ENCODE assay signal across 11 cellular contexts in the genomic region with DNA sequence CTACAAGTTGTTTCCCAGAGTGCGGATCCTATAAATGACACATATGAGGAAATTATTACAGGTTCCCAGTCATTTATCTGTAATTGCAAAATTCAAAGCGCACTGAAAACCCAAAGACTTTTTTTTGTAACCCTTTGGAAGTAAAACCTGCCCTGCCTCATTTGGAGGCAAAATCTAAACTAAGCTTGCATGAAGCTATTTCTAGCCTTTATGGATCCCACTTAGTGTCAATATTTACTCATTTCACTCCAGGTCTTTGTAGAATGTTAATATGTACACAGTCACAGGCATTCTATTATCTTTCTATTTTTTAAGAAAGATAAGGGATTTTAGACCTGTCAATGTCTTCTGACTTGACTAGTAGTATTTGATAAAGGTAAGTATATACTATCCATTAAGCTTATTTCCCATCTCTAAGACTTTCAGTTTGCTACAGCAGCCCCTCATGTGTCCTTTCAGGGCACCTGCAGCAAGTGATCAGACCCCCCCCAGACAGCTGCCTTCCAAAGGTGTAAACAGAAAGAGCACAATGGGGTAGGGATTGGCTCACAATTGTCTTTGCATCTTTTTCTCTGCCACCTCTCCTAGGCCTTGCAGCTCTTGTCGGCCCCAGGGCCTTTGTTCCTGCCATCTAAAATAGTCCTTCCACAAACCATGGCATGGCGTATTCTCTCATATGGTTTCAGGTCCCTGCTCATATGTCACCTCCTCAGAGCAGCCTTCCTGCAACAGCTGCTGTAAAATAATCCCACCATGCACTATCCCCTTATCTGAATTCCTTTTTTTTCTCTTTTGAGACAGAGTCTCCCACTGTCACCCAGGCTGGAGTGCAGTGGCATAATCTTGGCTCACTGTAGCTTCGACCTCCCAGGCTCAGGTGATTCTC. TPM values are rescaled to one million over a fixed set of nuclear protein-coding genes. Genes with fewer than 3 reads are reported as not detected.
DNase-seq lines count a peak whose midpoint lies in the region; ATAC-seq, FAIRE-seq and TF ChIP-seq lines count a peak whose summit lies in the region.
"Had no signal": no experiment of that assay in that cellular context is flagged by ENCODE, and none has a peak within 500 bp of the region (broad histone marks: within the 10 kb centered on the region; RNA-seq: fewer than 3 reads in every experiment).

No MANE protein-coding gene starts in this region.

- FAIRE-seq in kidney (lab: Jason Lieb, UNC): no peak

- H3K27me3 Mint-ChIP-seq in activated CD4-positive, alpha-beta T cell treated with anti-CD3 and anti-CD28 coated beads, Interleukin-2, amount 10 ng/mL, durations not matched to agents 7 days and 5 days: no peaks in the 10 kb centered on the region
- no peaks in the 10 kb centered on the region for H3K27me3 Mint-ChIP-seq in activated CD4-positive, alpha-beta T cell treated with anti-CD3 and anti-CD28 coated beads for 36 hours
- peaks cover 3% of the 10 kb centered on the region for H3K27me3 Mint-ChIP-seq in brain
- H3K27me3 Mint-ChIP-seq in progenitor cell of endocrine pancreas: peaks cover 25% of the 10 kb centered on the region

- H3K9me3 ChIP-seq in kidney (ENCODE audit: control insufficient read depth in 1 of 2, low read length in 2 of 2): no peaks in the 10 kb centered on the region
- H3K9me3 ChIP-seq: adrenal gland had no signal

- POLR2A ChIA-PET in activated CD4-positive, alpha-beta T cell treated with anti-CD3 and anti-CD28 coated beads, Interleukin-2, amount 10 ng/mL, durations not matched to agents 7 days and 5 days (lab: Charles Lee): no interaction called here
- POLR2A ChIA-PET in activated CD4-positive, alpha-beta T cell treated with anti-CD3 and anti-CD28 coated beads for 36 hours (lab: Charles Lee): interaction anchor here (0.5 to 0.8 kb wide), 2 partner anchors 38 to 381 kb away, joined by 3 to 6 read pairs; no protein-coding TSS in a partner anchor

- H3K27ac ChIP-seq in kidney (ENCODE audit: low read depth in 2 of 2, low read length in 2 of 2): no peak overlapping the region

- no peaks in the 10 kb centered on the region for H3K36me3 ChIP-seq in kidney (ENCODE audit: control insufficient read depth in 1 of 2, insufficient read depth in 2 of 2, low read length in 2 of 2)
- H3K36me3 ChIP-seq: adrenal gland had no signal

- no peak overlapping the region for H3K9ac ChIP-seq in kidney (ENCODE audit: low read length in 2 of 2)

- TF ChIP-seq CTCF in brain (conservative IDR thresholded peaks at IDR 0.05) (no peak), progenitor cell of endocrine pancreas (IDR thresholded peaks at IDR 0.05; ENCODE audit: unreplicated experiment) (no peak), kidney (IDR thresholded peaks at IDR 0.05; ENCODE audit: borderline replicate concordance, extremely low read depth, insufficient read depth) (no peak)

- no peak for DNase-seq in activated CD4-positive, alpha-beta T cell treated with anti-CD3 and anti-CD28 coated beads, Interleukin-2, amount 10 ng/mL, durations not matched to agents 7 days and 5 days
- DNase-seq in activated CD4-positive, alpha-beta T cell treated with anti-CD3 and anti-CD28 coated beads for 36 hours: no peak
- DNase-seq in NCI-H345 (lab: John Stamatoyannopoulos, UW) (peak; percentile 51), progenitor cell of endocrine pancreas (ENCODE audit: low spot score, unreplicated experiment) (no peak), SKM-1 (lab: John Stamatoyannopoulos, UW; ENCODE audit: unreplicated experiment) (no peak), kidney (no peak), NCI-H2227 treated with DMSO at 0.1 percent for 48 hours (lab: John Stamatoyannopoulos, UW) (no peak)
- DNase-seq: activated CD8-positive, alpha-beta memory T cell treated with anti-CD3 and anti-CD28 coated beads for 24 hours; dermis blood vessel endothelial cell had no signal

- no peaks in the 10 kb centered on the region for H3K9me3 Mint-ChIP-seq in activated CD4-positive, alpha-beta T cell treated with anti-CD3 and anti-CD28 coated beads, Interleukin-2, amount 10 ng/mL, durations not matched to agents 7 days and 5 days
- no peaks in the 10 kb centered on the region for H3K9me3 Mint-ChIP-seq in activated CD4-positive, alpha-beta T cell treated with anti-CD3 and anti-CD28 coated beads for 36 hours (ENCODE audit: low read depth)
- H3K9me3 Mint-ChIP-seq in brain (no peaks in the 10 kb centered on the region), progenitor cell of endocrine pancreas (ENCODE audit: low read depth) (no peaks in the 10 kb centered on the region)

- peak overlapping the region; percentile 85 for H3K4me3 Mint-ChIP-seq in activated CD4-positive, alpha-beta T cell treated with anti-CD3 and anti-CD28 coated beads, Interleukin-2, amount 10 ng/mL, durations not matched to agents 7 days and 5 days
- no peak overlapping the region for H3K4me3 Mint-ChIP-seq in activated CD4-positive, alpha-beta T cell treated with anti-CD3 and anti-CD28 coated beads for 36 hours
- H3K4me3 Mint-ChIP-seq in brain (peak overlapping the region; percentile 87 to 91 (median 90)), progenitor cell of endocrine pancreas (ENCODE audit: low read depth) (peak overlapping the region; percentile 87)

- CTCF ChIA-PET in activated CD4-positive, alpha-beta T cell treated with anti-CD3 and anti-CD28 coated beads, Interleukin-2, amount 10 ng/mL, durations not matched to agents 7 days and 5 days (lab: Charles Lee): interaction anchor here (1.0 to 2.9 kb wide), 4 partner anchors 14 to 174 kb away, joined by 3 to 9 read pairs (median 5); no protein-coding TSS in a partner anchor
- CTCF ChIA-PET in activated CD4-positive, alpha-beta T cell treated with anti-CD3 and anti-CD28 coated beads for 36 hours (lab: Charles Lee): interaction anchor here (0.6 to 3.2 kb wide), 31 partner anchors 10 to 1091 kb away, joined by 3 to 11 read pairs (median 3); no protein-coding TSS in a partner anchor

- H3K4me3 ChIP-seq in kidney (ENCODE audit: low read length in 2 of 2): no peak overlapping the region

- peaks cover 3 to 5% of the 10 kb centered on the region in 2 donors for H3K4me1 ChIP-seq in kidney (ENCODE audit: control insufficient read depth in 1 of 2, insufficient read depth in 1 of 2, low read depth in 1 of 2, low read length in 2 of 2)

- intact Hi-C loops in activated CD4-positive, alpha-beta T cell treated with anti-CD3 and anti-CD28 coated beads for 36 hours (cut with DNase I, micrococcal nuclease): loop anchor here (2.0 to 10.0 kb wide), 6 partner anchors 111 to 585 kb away; partner anchors contain the start of genes CITED2 (in 1 of the 2), HEBP2 (in 1 of the 2) and HECA (in 1 of the 2)
- intact Hi-C loops in kidney (cut with DNase I): no loop called here

- no peaks in the 10 kb centered on the region for H3K36me3 Mint-ChIP-seq in activated CD4-positive, alpha-beta T cell treated with anti-CD3 and anti-CD28 coated beads, Interleukin-2, amount 10 ng/mL, durations not matched to agents 7 days and 5 days (ENCODE audit: low read depth)
- H3K36me3 Mint-ChIP-seq in activated CD4-positive, alpha-beta T cell treated with anti-CD3 and anti-CD28 coated beads for 36 hours (ENCODE audit: low read depth): peaks cover 2% of the 10 kb centered on the region
- H3K36me3 Mint-ChIP-seq in brain: no peaks in the 10 kb centered on the region
- no peaks in the 10 kb centered on the region for H3K36me3 Mint-ChIP-seq in progenitor cell of endocrine pancreas (ENCODE audit: insufficient read depth)

- H3K27ac Mint-ChIP-seq in activated CD4-positive, alpha-beta T cell treated with anti-CD3 and anti-CD28 coated beads, Interleukin-2, amount 10 ng/mL, durations not matched to agents 7 days and 5 days: no peak overlapping the region
- H3K27ac Mint-ChIP-seq in activated CD4-positive, alpha-beta T cell treated with anti-CD3 and anti-CD28 coated beads for 36 hours: no peak overlapping the region
- peak overlapping the region; percentile 54 to 97 (median 89) for H3K27ac Mint-ChIP-seq in brain
- H3K27ac Mint-ChIP-seq in progenitor cell of endocrine pancreas: peak overlapping the region; percentile 94

- no peak for ATAC-seq in activated CD4-positive, alpha-beta T cell treated with anti-CD3 and anti-CD28 coated beads for 36 hours

- H3K4me1 Mint-ChIP-seq in activated CD4-positive, alpha-beta T cell treated with anti-CD3 and anti-CD28 coated beads, Interleukin-2, amount 10 ng/mL, durations not matched to agents 7 days and 5 days: peaks cover 6% of the 10 kb centered on the region
- H3K4me1 Mint-ChIP-seq in activated CD4-positive, alpha-beta T cell treated with anti-CD3 and anti-CD28 coated beads for 36 hours: peaks cover 6% of the 10 kb centered on the region
- H3K4me1 Mint-ChIP-seq in brain (peaks cover 17% of the 10 kb centered on the region), progenitor cell of endocrine pancreas (ENCODE audit: low read depth) (peaks cover 33% of the 10 kb centered on the region)

RNA-seq across cellular contexts. Expression of gene REPS1, which starts 1.3 kb away (rescaled TPM):
- 10 to 100 TPM; 44.5 to 58.1 TPM for total RNA-seq in activated CD4-positive, alpha-beta T cell treated with anti-CD3 and anti-CD28 coated beads, Interleukin-2, amount 10 ng/mL, durations not matched to agents 7 days and 5 days
- total RNA-seq in activated CD4-positive, alpha-beta T cell treated with anti-CD3 and anti-CD28 coated beads for 36 hours: 10 to 100 TPM; 60.3 to 90.9 TPM
- polyA plus RNA-seq in brain (ENCODE audit: insufficient read depth, low read depth, low replicate concordance) (60.7 TPM), kidney (ENCODE audit: insufficient read depth, low read depth, low replicate concordance) (33.4 TPM)
- total RNA-seq in progenitor cell of endocrine pancreas (60.3 and 64.3 TPM in 2 replicates), kidney (37.0 TPM)

RNA-seq across cellular contexts. Expression of gene ABRACL, which starts 39.2 kb away (rescaled TPM):
- 100 to 1,000 TPM; 132 to 174 TPM for total RNA-seq in activated CD4-positive, alpha-beta T cell treated with anti-CD3 and anti-CD28 coated beads, Interleukin-2, amount 10 ng/mL, durations not matched to agents 7 days and 5 days
- 100 to 1,000 TPM in 1 of 2 experiments, 10 to 100 TPM in 1; 92.5 to 180 TPM for total RNA-seq in activated CD4-positive, alpha-beta T cell treated with anti-CD3 and anti-CD28 coated beads for 36 hours
- 59.3 TPM for polyA plus RNA-seq in brain (ENCODE audit: insufficient read depth, low read depth, low replicate concordance)
- total RNA-seq in progenitor cell of endocrine pancreas: 71.6 and 80.1 TPM in 2 replicates
- total RNA-seq in kidney: 24.9 TPM
- 51.3 TPM for polyA plus RNA-seq in kidney (ENCODE audit: insufficient read depth, low read depth, low replicate concordance)

Comparison
In these comparisons a context has a peak if more than half of its experiments do, and no peak if none do; other contexts are left out.
1. H3K27ac Mint-ChIP-seq: peak in brain (5 of 5) and progenitor cell of endocrine pancreas (single experiment); none in activated CD4-positive, alpha-beta T cell treated with anti-CD3 and anti-CD28 coated beads, Interleukin-2, amount 10 ng/mL, durations not matched to agents 7 days and 5 days (single experiment) and activated CD4-positive, alpha-beta T cell treated with anti-CD3 and anti-CD28 coated beads for 36 hours (single experiment).